ENCODE assay signal across 24 cellular contexts in the genomic region with DNA sequence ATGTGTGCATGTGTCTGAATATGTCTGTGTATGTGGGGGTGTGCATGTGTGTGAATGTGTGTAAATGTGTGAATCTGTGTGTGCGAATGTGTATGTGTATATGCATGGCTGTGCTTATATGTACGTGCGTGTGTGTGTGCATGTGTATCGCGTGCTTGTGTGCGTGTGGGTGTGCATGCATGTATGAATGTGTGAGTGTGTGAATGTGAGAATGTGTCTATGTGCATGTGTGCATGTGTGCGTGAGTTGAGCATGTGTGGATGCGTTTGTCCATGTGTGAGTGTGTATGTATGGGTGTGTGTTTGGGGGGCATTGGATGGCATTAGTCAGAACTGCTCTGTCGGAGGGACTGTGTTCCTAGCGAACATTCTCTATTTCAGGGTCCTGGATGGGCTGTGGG. TPM values are rescaled to one million over a fixed set of nuclear protein-coding genes. Genes with fewer than 3 reads are reported as not detected.
DNase-seq lines count a peak whose midpoint lies in the region; ATAC-seq and TF ChIP-seq lines count a peak whose summit lies in the region.
"Had no signal": no experiment of that assay in that cellular context is flagged by ENCODE, and none has a peak within 500 bp of the region (broad histone marks: within the 10 kb centered on the region; RNA-seq: fewer than 3 reads in every experiment).

No MANE protein-coding gene starts in this region.

- no peaks in the 10 kb centered on the region for H3K9me3 Mint-ChIP-seq in endothelial cell (ENCODE audit: unreplicated experiment)
- H3K9me3 Mint-ChIP-seq: CD14-positive monocyte; CD8-positive, alpha-beta memory T cell; GM23338 had no signal

- H3K4me1 Mint-ChIP-seq in endothelial cell (ENCODE audit: unreplicated experiment) = peaks cover 25% of the 10 kb centered on the region

- no peaks in the 10 kb centered on the region for H3K9me2 ChIP-seq in OCI-LY1 (ENCODE audit: low read depth, low read length)
- H3K9me2 ChIP-seq: SK-N-SH had no signal

- no peaks in the 10 kb centered on the region for H3K4me1 ChIP-seq in HEK293 (ENCODE audit: control insufficient read depth, insufficient read depth, low read length)
- peaks cover 100% of the 10 kb centered on the region for H3K4me1 ChIP-seq in OCI-LY1 (ENCODE audit: insufficient read depth, low read length, severe bottlenecking)
- peaks cover 6% of the 10 kb centered on the region for H3K4me1 ChIP-seq in osteoblast (ENCODE audit: insufficient read depth, low read length)
- peaks cover 0 to 8% (median 0%) of the 10 kb centered on the region in 4 donors for H3K4me1 ChIP-seq in tibial nerve
- H3K4me1 ChIP-seq: HAP-1 had no signal

- ATAC-seq in HG02870 (IDR thresholded peaks at IDR 0.05; ENCODE audit: unreplicated experiment) = no peak
- ATAC-seq: GM23338 had no signal

- H4K20me1 ChIP-seq in OCI-LY1 (ENCODE audit: insufficient read depth, low read length) (no peaks in the 10 kb centered on the region), osteoblast (ENCODE audit: insufficient read depth, low read length) (no peaks in the 10 kb centered on the region)

- WGBS in tibial nerve, 2 donors = 92 to 94% methylated on average over 10 of the region's 10 CpGs

- no peaks in the 10 kb centered on the region for H3K36me3 ChIP-seq in HEK293 (ENCODE audit: control insufficient read depth in 2 of 2, insufficient read depth in 1 of 2, low read length in 2 of 2)
- H3K36me3 ChIP-seq in OCI-LY1 (ENCODE audit: insufficient read depth, low read length) = peaks cover 41% of the 10 kb centered on the region
- H3K36me3 ChIP-seq in osteoblast (ENCODE audit: insufficient read depth, low read length) = no peaks in the 10 kb centered on the region
- H3K36me3 ChIP-seq in tibial nerve = no peaks in the 10 kb centered on the region
- H3K36me3 ChIP-seq: HAP-1 had no signal

- DNase-seq in endothelial cell (ENCODE audit: low spot score) (no peak), osteoblast (ENCODE audit: insufficient read length, low spot score, missing footprints) (peak; percentile 50), tibial nerve (ENCODE audit: low spot score in 2 of 2) (no peak), NCI-H146 treated with DMSO at 0.1 percent for 48 hours (lab: John Stamatoyannopoulos, UW; ENCODE audit: unreplicated experiment) (no peak), SK-N-DZ (ENCODE audit: low spot score) (no peak)
- DNase-seq: CD8-positive, alpha-beta memory T cell; DMS153; KBM-7; NCI-H1048; NCI-H1417 treated with DMSO at 0.1 percent for 48 hours; NCI-H187 treated with DMSO at 0.1 percent for 48 hours; NCI-H2171 treated with DMSO at 0.1 percent for 48 hours; NCI-H510A treated with DMSO at 0.1 percent for 48 hours; SIG-M5; SK-N-SH; SW 1271 had no signal

- H3K9me3 ChIP-seq in HEK293 (ENCODE audit: control insufficient read depth, insufficient read depth, low read depth, low read length) = no peaks in the 10 kb centered on the region
- no peaks in the 10 kb centered on the region for H3K9me3 ChIP-seq in OCI-LY1 (ENCODE audit: low read length)
- no peaks in the 10 kb centered on the region for H3K9me3 ChIP-seq in osteoblast (ENCODE audit: low read depth, low read length)
- no peaks in the 10 kb centered on the region for H3K9me3 ChIP-seq in tibial nerve
- H3K9me3 ChIP-seq: HAP-1, SK-N-SH had no signal

- CTCF ChIA-PET in HEK293 (lab: Yijun Ruan, JAX) = no interaction called here

- H3K4me2 ChIP-seq in OCI-LY1 (ENCODE audit: low read length) (peak overlapping the region; percentile 82), osteoblast (ENCODE audit: insufficient read depth, low read length) (no peak overlapping the region)
- H3K4me2 ChIP-seq: GM23338, SK-N-SH had no signal

- peak overlapping the region; percentile 33 for H3K4me3 Mint-ChIP-seq in endothelial cell (ENCODE audit: unreplicated experiment)
- H3K4me3 Mint-ChIP-seq: CD14-positive monocyte; CD8-positive, alpha-beta memory T cell; GM23338 had no signal

- TF ChIP-seq CTCF in HEK293 (tag by site-specific recombination; IDR thresholded peaks at IDR 0.05) = no peak
- TF ChIP-seq CTCF in OCI-LY1 (IDR thresholded peaks at IDR 0.05; ENCODE audit: low read length) = no peak
- TF ChIP-seq CTCF in endothelial cell (IDR thresholded peaks at IDR 0.05; ENCODE audit: unreplicated experiment) = no peak
- TF ChIP-seq CTCF in osteoblast (IDR thresholded peaks at IDR 0.05; ENCODE audit: extremely low read depth, low read depth, low read length) = no peak
- no peak for TF ChIP-seq CTCF in tibial nerve (IDR thresholded peaks at IDR 0.05)

- H3F3A ChIP-seq in OCI-LY1 (ENCODE audit: insufficient read depth, low read length) = no peaks in the 10 kb centered on the region

- POLR2A ChIA-PET in HEK293 (lab: Yijun Ruan, JAX) = no interaction called here

- H3K9ac ChIP-seq in OCI-LY1 (ENCODE audit: low read length) = peak overlapping the region; percentile 69; the same call in 1 of the 2 replicates
- H3K9ac ChIP-seq: SK-N-SH had no signal

- no peak overlapping the region for H3K4me3 ChIP-seq in HEK293 (ENCODE audit: low read depth, low read length)
- H3K4me3 ChIP-seq in OCI-LY1 (ENCODE audit: low read depth, low read length, poor library complexity, severe bottlenecking) = peak overlapping the region; percentile 69
- H3K4me3 ChIP-seq in osteoblast (ENCODE audit: insufficient read depth, low read length) = no peak overlapping the region
- H3K4me3 ChIP-seq in tibial nerve = no peak overlapping the region
- H3K4me3 ChIP-seq: GM23338, HAP-1 had no signal

- no peak for TF ChIP-seq EP300 in tibial nerve (IDR thresholded peaks at IDR 0.05)

- H2AFZ ChIP-seq in OCI-LY1 (ENCODE audit: low read length) (no peak overlapping the region), osteoblast (ENCODE audit: low read length) (no peak overlapping the region)
- H2AFZ ChIP-seq: GM23338 had no signal

- TF ChIP-seq POLR2A in tibial nerve (IDR thresholded peaks at IDR 0.05) = no peak

- H3K27me3 Mint-ChIP-seq in endothelial cell (ENCODE audit: unreplicated experiment) = peaks cover 11% of the 10 kb centered on the region

- peak overlapping the region; percentile 5 for H3K27ac Mint-ChIP-seq in endothelial cell (ENCODE audit: unreplicated experiment)
- H3K27ac Mint-ChIP-seq: CD14-positive monocyte, GM23338 had no signal

- no peak overlapping the region for H3K27ac ChIP-seq in HEK293 (ENCODE audit: extremely low read depth, low read depth, low read length)
- H3K27ac ChIP-seq in OCI-LY1 (ENCODE audit: low read depth, low read length, poor library complexity, severe bottlenecking) = peak overlapping the region; percentile 95
- no peak overlapping the region for H3K27ac ChIP-seq in osteoblast (ENCODE audit: low read depth, low read length)
- no peak overlapping the region for H3K27ac ChIP-seq in tibial nerve

- no peaks in the 10 kb centered on the region for H3K27me3 ChIP-seq in OCI-LY1 (ENCODE audit: insufficient read depth, low read length)
- H3K27me3 ChIP-seq in osteoblast (ENCODE audit: insufficient read depth, low read length) = peaks cover 50% of the 10 kb centered on the region
- peaks cover 0 to 69% of the 10 kb centered on the region in 2 donors for H3K27me3 ChIP-seq in tibial nerve

- H3K79me2 ChIP-seq in OCI-LY1 (ENCODE audit: insufficient read depth, low read length) (no peaks in the 10 kb centered on the region), osteoblast (ENCODE audit: insufficient read depth, low read length) (no peaks in the 10 kb centered on the region)

- peaks cover 3% of the 10 kb centered on the region for H3K36me3 Mint-ChIP-seq in endothelial cell (ENCODE audit: low read depth, unreplicated experiment)
- H3K36me3 Mint-ChIP-seq: CD14-positive monocyte had no signal

TF ChIP-seq in HEK293, 187 proteins besides CTCF, POLR2A, EP300 and RAD21:
- TF ChIP-seq ZNF776 (tag by site-specific recombination; IDR thresholded peaks at IDR 0.05; ENCODE audit: borderline replicate concordance) (0 out of 2 replicates have a peak, but pooled peaks have one; percentile 33), ZFP37 (tag by site-specific recombination; IDR thresholded peaks at IDR 0.05) (no peak), ZSCAN4 (tag by site-specific recombination; IDR thresholded peaks at IDR 0.05) (peak; percentile 68; the same call in 1 of the 2 replicates), ZNF311 (tag by site-specific recombination; IDR thresholded peaks at IDR 0.05; ENCODE audit: borderline replicate concordance) (peak; percentile 80; the same call in 1 of the 2 replicates)

RNA-seq across cellular contexts. Expression of gene UMODL1, which starts 52.4 kb away (rescaled TPM):
- total RNA-seq in endothelial cell (ENCODE audit: unreplicated experiment) (not detected), osteoblast (under 0.01 TPM in 1 of 2 replicates, not detected in the other), tibial nerve (not detected)
- polyA plus RNA-seq in SK-N-DZ (2014; cell fraction: cytosol; rRNA removed) = not detected in 2 replicates
- not detected in 2 replicates for polyA plus RNA-seq in SK-N-DZ (2014; cell fraction: nucleus; rRNA removed)
- total RNA-seq: A673, G401, GM23338 had no signal
- polyA plus RNA-seq: CD14-positive monocyte; CD8-positive, alpha-beta memory T cell; GM23338; SK-N-SH had no signal
